ENCODE assay signal across 1 cellular context in genomic region chrX:81121513-81122363, GRCh38.
A peak's percentile ranks its signal among the peaks of the same experiment; 100 is the strongest.
TF ChIP-seq lines count a peak whose summit lies in the region.

No MANE protein-coding gene starts in this region.

TF ChIP-seq in K562, 482 proteins besides CTCF, POLR2A, EP300 and RAD21 (continued from another document):
- TF ChIP-seq ZNF280A (IDR thresholded peaks at IDR 0.05; ENCODE audit: low read depth, partially characterized antibody) (no peak), MYNN (IDR thresholded peaks at IDR 0.05) (no peak), MYNN (CRISPR knock-in tag; IDR thresholded peaks at IDR 0.05) (no peak), FOS (IDR thresholded peaks at IDR 0.05; ENCODE audit: extremely low read depth, insufficient read length) (peak; percentile 75), MAFK (IDR thresholded peaks at IDR 0.05; ENCODE audit: low read length) (peak; percentile 57), MEF2D (tag; conservative IDR thresholded peaks at IDR 0.05; ENCODE audit: low read depth) (no peak), RAD51 (IDR thresholded peaks at IDR 0.05; ENCODE audit: borderline replicate concordance, low read depth) (no peak), BHLHE40 (IDR thresholded peaks at IDR 0.05; ENCODE audit: low read length) (no peak), NFYB (IDR thresholded peaks at IDR 0.05; ENCODE audit: extremely low read depth, insufficient read length) (peak; percentile 86), TRIM28 (IDR thresholded peaks at IDR 0.05) (no peak), ZNF41 (CRISPR knock-in tag; conservative IDR thresholded peaks at IDR 0.05) (no peak), ZNF384 (IDR thresholded peaks at IDR 0.05; ENCODE audit: low read depth, low read length) (peak; percentile 89), ETS2 (tag; IDR thresholded peaks at IDR 0.05; ENCODE audit: borderline replicate concordance, poor library complexity, severe bottlenecking) (no peak), SP2 (IDR thresholded peaks at IDR 0.05; ENCODE audit: extremely low read depth, low read depth, low read length, poor library complexity, severe bottlenecking) (peak; percentile 52), FOXK1 (CRISPR knock-in tag; IDR thresholded peaks at IDR 0.05; ENCODE audit: borderline replicate concordance) (no peak), FOXJ3 (CRISPR knock-in tag; IDR thresholded peaks at IDR 0.05) (no peak), IRF2 (CRISPR knock-in tag; IDR thresholded peaks at IDR 0.05) (no peak), MBD2 (IDR thresholded peaks at IDR 0.05; ENCODE audit: borderline replicate concordance, low read depth) (no peak), SRSF3 (IDR thresholded peaks at IDR 0.05; ENCODE audit: insufficient read depth, low read length) (no peak), L3MBTL2 (IDR thresholded peaks at IDR 0.05) (peak; percentile 33; the same call in 1 of the 2 replicates), EZH2 (IDR thresholded peaks at IDR 0.05; ENCODE audit: borderline replicate concordance, low read depth, low read length) (no peak), NONO (IDR thresholded peaks at IDR 0.05; ENCODE audit: low read depth in 2 of 2, low read length in 1 of 2) (no peak), THRB (CRISPR knock-in tag; conservative IDR thresholded peaks at IDR 0.05) (no peak), MXI1 (IDR thresholded peaks at IDR 0.05; ENCODE audit: low read depth, low read length) (no peak), ZFP30 (CRISPR knock-in tag; IDR thresholded peaks at IDR 0.05; ENCODE audit: borderline replicate concordance) (no peak), CXXC5 (CRISPR knock-in tag; IDR thresholded peaks at IDR 0.05) (peak; percentile 30), SIX5 (IDR thresholded peaks at IDR 0.05; ENCODE audit: borderline replicate concordance in 1 of 2, insufficient read depth in 1 of 2, low read depth in 1 of 2, low read length in 2 of 2) (no peak), STAT6 (CRISPR knock-in tag; IDR thresholded peaks at IDR 0.05) (no peak), ZNF134 (CRISPR knock-in tag; conservative IDR thresholded peaks at IDR 0.05) (no peak), POLR2G (IDR thresholded peaks at IDR 0.05; ENCODE audit: low read depth, low read length) (0 out of 2 replicates have a peak, but pooled peaks have one; percentile 30), ZKSCAN8 (CRISPR knock-in tag; IDR thresholded peaks at IDR 0.05) (no peak), SAFB2 (IDR thresholded peaks at IDR 0.05; ENCODE audit: borderline replicate concordance, low read depth, low read length, severe bottlenecking) (no peak), ILK (tag; IDR thresholded peaks at IDR 0.05; ENCODE audit: borderline replicate concordance, low read depth) (no peak), HNRNPLL (IDR thresholded peaks at IDR 0.05; ENCODE audit: low read depth, low read length, poor library complexity, severe bottlenecking) (peak; percentile 61), GATAD2B (IDR thresholded peaks at IDR 0.05; ENCODE audit: borderline replicate concordance) (no peak), LEF1 (IDR thresholded peaks at IDR 0.05) (no peak), MGA (IDR thresholded peaks at IDR 0.05) (0 out of 2 replicates have a peak, but pooled peaks have one; percentile 34), POLR3G (IDR thresholded peaks at IDR 0.05; ENCODE audit: extremely low read depth, insufficient read length, insufficient replicate concordance) (no peak), ZNF408 (CRISPR knock-in tag; IDR thresholded peaks at IDR 0.05; ENCODE audit: low read depth) (no peak), MAFF (IDR thresholded peaks at IDR 0.05; ENCODE audit: low read length) (peak; percentile 63; the same call in 1 of the 2 replicates), TRIM25 (IDR thresholded peaks at IDR 0.05; ENCODE audit: borderline replicate concordance) (no peak)
